Comparison of ENCODE assay signal across 8 cellular contexts in the genomic region with DNA sequence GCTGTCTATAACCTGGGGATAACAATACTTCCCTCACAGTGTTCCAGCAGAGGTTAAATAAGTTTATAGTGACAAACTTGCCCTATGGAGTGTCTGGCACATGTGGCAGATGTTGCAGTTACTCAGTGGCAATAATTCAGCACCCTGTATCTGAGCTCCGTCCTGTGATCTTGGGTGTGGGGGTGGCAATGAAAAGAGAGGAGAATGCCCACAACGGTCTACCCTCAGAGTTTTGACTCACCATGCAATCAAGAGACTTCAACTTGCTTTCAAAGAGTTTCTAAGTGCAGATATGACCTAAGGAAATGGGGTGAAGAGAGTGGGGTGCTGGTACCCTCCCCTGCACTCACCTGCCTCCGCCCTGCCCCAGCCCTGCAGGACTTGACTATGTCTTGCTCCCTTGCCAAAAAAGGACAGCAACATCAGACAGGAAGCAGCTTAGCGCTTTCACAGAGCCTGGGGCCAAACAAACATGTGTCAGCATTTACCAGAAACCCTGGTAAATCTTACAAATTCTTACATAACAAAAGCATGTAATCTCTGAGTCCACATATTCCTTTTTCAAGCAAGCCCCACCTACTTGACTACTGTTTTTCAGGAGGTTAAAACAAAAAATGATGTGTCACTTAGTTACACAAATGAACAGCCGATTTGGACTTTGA.
DNase-seq lines count a peak whose midpoint lies in the region; ATAC-seq and TF ChIP-seq lines count a peak whose summit lies in the region.

No MANE protein-coding gene starts in this region.

- intact Hi-C loops in CD14-positive monocyte (cut with micrococcal nuclease): no loop called here

- no peaks in the 10 kb centered on the region for H3K9me3 Mint-ChIP-seq in CD14-positive monocyte

- peaks cover 36% of the 10 kb centered on the region for H3K4me1 Mint-ChIP-seq in CD14-positive monocyte

- H3K4me1 ChIP-seq in muscle layer of colon (ENCODE audit: insufficient read depth, low read length): peaks cover 21% of the 10 kb centered on the region
- H3K4me1 ChIP-seq in effector memory CD4-positive, alpha-beta T cell (ENCODE audit: control insufficient read depth, insufficient read depth, low read length, poor library complexity, severe bottlenecking): no peaks in the 10 kb centered on the region

- H3K36me3 Mint-ChIP-seq in CD14-positive monocyte: no peaks in the 10 kb centered on the region

- H3K9me3 ChIP-seq in muscle layer of colon (ENCODE audit: low read length): no peaks in the 10 kb centered on the region
- H3K9me3 ChIP-seq in effector memory CD4-positive, alpha-beta T cell (ENCODE audit: control insufficient read depth, low read length): no peaks in the 10 kb centered on the region

- H3K4me3 ChIP-seq in epithelial cell of esophagus (ENCODE audit: low read length): no peak overlapping the region
- no peak overlapping the region for H3K4me3 ChIP-seq in muscle layer of colon (ENCODE audit: low read depth in 1 of 2, low read length in 2 of 2)
- H3K4me3 ChIP-seq in effector memory CD4-positive, alpha-beta T cell (ENCODE audit: insufficient read depth, low read depth, low read length, poor library complexity, severe bottlenecking): no peak overlapping the region

- no peak overlapping the region for H3K9ac ChIP-seq in muscle layer of colon (ENCODE audit: low read length)

- peak; percentile 65 for DNase-seq in CD14-positive monocyte (ENCODE audit: low spot score)
- peak; percentile 14 for DNase-seq in NCI-H69 (lab: John Stamatoyannopoulos, UW)
- peak; percentile 99 for DNase-seq in epithelial cell of esophagus (ENCODE audit: low read depth)
- DNase-seq in dermis blood vessel endothelial cell: no peak
- DNase-seq in effector memory CD4-positive, alpha-beta T cell: no peak

- peak overlapping the region; percentile 78 to 96 (median 92) for H3K27ac Mint-ChIP-seq in CD14-positive monocyte

- H3K27me3 ChIP-seq in muscle layer of colon (ENCODE audit: control insufficient read depth in 1 of 2, insufficient read depth in 2 of 2, low read length in 2 of 2): no peaks in the 10 kb centered on the region
- H3K27me3 ChIP-seq in effector memory CD4-positive, alpha-beta T cell (replicated peaks; ENCODE audit: control insufficient read depth, insufficient read depth, low read length, poor library complexity, severe bottlenecking): no peaks in the 10 kb centered on the region

- peak overlapping the region; percentile 3 for H3K27ac ChIP-seq in muscle layer of colon (ENCODE audit: low read depth, low read length)
- H3K27ac ChIP-seq in effector memory CD4-positive, alpha-beta T cell (ENCODE audit: insufficient read depth, low read length, poor library complexity, severe bottlenecking): no peak overlapping the region

- no peaks in the 10 kb centered on the region for H3K36me3 ChIP-seq in muscle layer of colon (ENCODE audit: insufficient read depth, low read length)
- no peaks in the 10 kb centered on the region for H3K36me3 ChIP-seq in effector memory CD4-positive, alpha-beta T cell (ENCODE audit: control insufficient read depth, insufficient read depth, low read length)

- peaks cover 1 to 7% (median 1%) of the 10 kb centered on the region in 3 donors for H3K27me3 Mint-ChIP-seq in CD14-positive monocyte (ENCODE audit: low read depth in 3 of 3)

- TF ChIP-seq CTCF in CD14-positive monocyte (IDR thresholded peaks at IDR 0.05): no peak
- no peak for TF ChIP-seq CTCF in epithelial cell of esophagus (IDR thresholded peaks at IDR 0.05; ENCODE audit: insufficient read depth, low read depth, low read length, missing control alignments)

- H3K4me3 Mint-ChIP-seq in CD14-positive monocyte: peak overlapping the region; percentile 45 to 58

- ATAC-seq in HG02973 (IDR thresholded peaks at IDR 0.05; ENCODE audit: unreplicated experiment) (no peak), HG03196 (IDR thresholded peaks at IDR 0.05; ENCODE audit: unreplicated experiment) (no peak)

Comparison
In these comparisons a context has a peak if more than half of its experiments do, and no peak if none do; other contexts are left out.
1. DNase-seq: peak in CD14-positive monocyte (single experiment), NCI-H69 (single experiment) and epithelial cell of esophagus (single experiment); none in dermis blood vessel endothelial cell (single experiment) and effector memory CD4-positive, alpha-beta T cell (0 of 3).